Comparison of ENCODE assay signal across 18 cellular contexts in the genomic region with DNA sequence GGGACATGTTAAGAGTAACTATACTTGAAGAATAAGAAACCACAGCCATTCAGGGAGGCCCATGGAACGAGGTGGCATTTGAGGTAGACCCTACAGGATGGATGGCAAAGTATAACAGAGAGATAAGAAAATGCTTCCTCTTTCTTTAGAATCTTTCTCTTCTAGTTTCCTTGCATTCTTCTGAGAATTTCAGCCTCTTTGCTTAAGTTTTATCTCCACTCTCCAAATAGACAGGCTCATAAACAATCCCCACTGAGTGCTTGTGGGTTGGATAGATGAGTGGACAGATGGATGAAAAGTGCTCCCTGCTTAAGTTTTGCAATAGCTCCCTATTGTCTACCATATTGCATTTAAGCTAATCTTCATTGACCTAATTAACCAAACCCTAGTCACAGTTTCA.
DNase-seq lines count a peak whose midpoint lies in the region; ATAC-seq, FAIRE-seq and TF ChIP-seq lines count a peak whose summit lies in the region.
"Had no signal": no experiment of that assay in that cellular context is flagged by ENCODE, and none has a peak within 500 bp of the region (broad histone marks: within the 10 kb centered on the region; RNA-seq: fewer than 3 reads in every experiment).

No MANE protein-coding gene starts in this region.

- FAIRE-seq in K562 (lab: Jason Lieb, UNC), result peak; percentile 82
- FAIRE-seq: H1 had no signal

- H3K79me2 ChIP-seq in K562 (ENCODE audit: control insufficient read depth, insufficient read depth, low read length), result no peaks in the 10 kb centered on the region
- H3K79me2 ChIP-seq in PC-9 (ENCODE audit: low read depth), result no peaks in the 10 kb centered on the region

- H4K20me1 ChIP-seq in K562 (replicated peaks; ENCODE audit: control insufficient read depth, insufficient read depth, low read length), result no peaks in the 10 kb centered on the region
- no peaks in the 10 kb centered on the region for H4K20me1 ChIP-seq in PC-9 (ENCODE audit: insufficient read depth)

- H3K27ac ChIP-seq in K562 (ENCODE audit: extremely low read depth, low read depth, low read length) (peak overlapping the region; percentile 56), PC-9 (no peak overlapping the region), breast epithelium (no peak overlapping the region)
- H3K27ac ChIP-seq: A549 had no signal

- peak; percentile 8 to 28; a peak in 1 of 4 replicates for TF ChIP-seq RAD21 in K562 (CRISPR knock-in tag; conservative IDR thresholded peaks at IDR 0.05 in 1 of 2, IDR thresholded peaks at IDR 0.05 in 1 of 2)

- POLR2A ChIA-PET in K562 (lab: Yijun Ruan, JAX) (interaction anchor here (1.9 kb wide), 1 partner anchor 11 kb away, joined by 4 read pairs; no protein-coding TSS in a partner anchor), PC-9 (lab: Charles Lee; ENCODE audit: unreplicated experiment) (no interaction called here)

- no TSS peak for BruUV-seq in K562 (replicated peaks; lab: Mats Ljungman, UMichigan)
- no TSS peak for BruUV-seq in PC-9 (replicated peaks; lab: Mats Ljungman, UMichigan)

- CTCF ChIA-PET in K562 (lab: Yijun Ruan, JAX; ENCODE audit: low intra/inter-chr PET ratio) (no interaction called here), PC-9 (lab: Charles Lee) (no interaction called here)

- H3K4me2 ChIP-seq in K562 (ENCODE audit: insufficient read depth, low read length), result peak overlapping the region; percentile 61; the same call in 1 of the 2 replicates
- no peak overlapping the region for H3K4me2 ChIP-seq in PC-9
- H3K4me2 ChIP-seq: A549 had no signal

- intact Hi-C loops in K562 (cut with micrococcal nuclease) (loop anchor here (1.0 kb wide), 1 partner anchor 104 kb away; a partner anchor contains a TSS), PC-9 (cut with micrococcal nuclease; ENCODE audit: unreplicated experiment) (no loop called here), breast epithelium (cut with DNase I; ENCODE audit: low total_unique reads) (loop anchor here (10.0 kb wide), 1 partner anchor 63 kb away; no protein-coding TSS in a partner anchor)

- TF ChIP-seq CTCF in K562 (IDR thresholded peaks at IDR 0.05 in 2 of 3, conservative IDR thresholded peaks at IDR 0.05 in 1 of 3; ENCODE audit: insufficient read depth in 2 of 3, low read depth in 1 of 3, low read length in 3 of 3) (no peak), PC-9 (conservative IDR thresholded peaks at IDR 0.05) (no peak), breast epithelium (IDR thresholded peaks at IDR 0.05) (no peak)

- peak overlapping the region; percentile 42; the same call in 1 of the 2 replicates for H2AFZ ChIP-seq in K562 (ENCODE audit: low read depth, low read length)
- H2AFZ ChIP-seq in PC-9, result no peak overlapping the region

- peak; percentile 92 for TF ChIP-seq EP300 in K562 (IDR thresholded peaks at IDR 0.05; ENCODE audit: low read length)

- peaks cover 27 to 61% of the 10 kb centered on the region in 2 experiments for H3K4me1 ChIP-seq in K562 (replicated peaks in 1 of 2; ENCODE audit: control insufficient read depth in 2 of 2, insufficient read depth in 2 of 2, low read length in 2 of 2)
- H3K4me1 ChIP-seq in PC-9 (replicated peaks; ENCODE audit: insufficient read depth), result no peaks in the 10 kb centered on the region
- no peaks in the 10 kb centered on the region for H3K4me1 ChIP-seq in breast epithelium
- H3K4me1 ChIP-seq: A549 had no signal

- H3K4me3 ChIP-seq in K562, result no peak overlapping the region
- H3K4me3 ChIP-seq in PC-9, result no peak overlapping the region
- H3K4me3 ChIP-seq in breast epithelium, result no peak overlapping the region
- H3K4me3 ChIP-seq: A549 had no signal

- H3K27me3 ChIP-seq in K562 (ENCODE audit: control insufficient read depth in 2 of 2, insufficient read depth in 2 of 2, low read length in 2 of 2), result no peaks in the 10 kb centered on the region
- H3K27me3 ChIP-seq in PC-9 (ENCODE audit: insufficient read depth, low read depth), result peaks cover 20% of the 10 kb centered on the region; the same call in 1 of the 2 replicates
- H3K27me3 ChIP-seq in breast epithelium, result no peaks in the 10 kb centered on the region

- no peaks in the 10 kb centered on the region for H3K9me1 ChIP-seq in K562 (ENCODE audit: control insufficient read depth, insufficient read depth, low read length)

- H3K9me3 ChIP-seq in K562 (replicated peaks; ENCODE audit: control insufficient read depth, insufficient read depth, low read depth, low read length) (peaks cover 4% of the 10 kb centered on the region; the same call in 1 of the 2 replicates), PC-9 (ENCODE audit: insufficient read depth, low read depth) (0 out of 2 replicates have a peak, but pooled peaks cover 4% of the 10 kb centered on the region), breast epithelium (peaks cover 0 to 12% of the 10 kb centered on the region in 2 donors)

- 0% methylated on average over 1 of the region's 1 CpG for WGBS in K562 (ENCODE audit: insufficient coverage, low coverage, missing lambda C conversion rate)

- peak; percentile 60 for ATAC-seq in K562
- no peak for ATAC-seq in GM21515 (IDR thresholded peaks at IDR 0.05; ENCODE audit: unreplicated experiment)

- in situ Hi-C loops in K562 (cut with MboI), result no loop called here

- H3K9me2 ChIP-seq in PC-9 (ENCODE audit: insufficient read depth), result no peaks in the 10 kb centered on the region

- H3F3A ChIP-seq in PC-9 (ENCODE audit: insufficient read depth, low read depth), result no peaks in the 10 kb centered on the region

- H3K9ac ChIP-seq in K562 (ENCODE audit: insufficient read depth in 1 of 2, low read depth in 2 of 2, low read length in 2 of 2), result no peak overlapping the region

- DNase-seq in GDM1 (lab: John Stamatoyannopoulos, UW) (peak; percentile 91), Kasumi-1 (lab: John Stamatoyannopoulos, UW) (peak; percentile 52 to 57), OCI-M1 (lab: John Stamatoyannopoulos, UW) (peak; percentile 98), K562 (ENCODE audit: extremely low read depth in 1 of 4, low spot score in 3 of 4) (peak in 2 of 4 experiments; percentile 56 to 78), NCI-H128 (lab: John Stamatoyannopoulos, UW; ENCODE audit: unreplicated experiment) (no peak), PC-9 (no peak), breast epithelium (ENCODE audit: low spot score in 2 of 2) (no peak)
- DNase-seq: Calu3; CD4-positive, alpha-beta T cell; EL; NCI-H1048; NCI-H1436 treated with DMSO at 0.1 percent for 48 hours; NCI-H2029 treated with DMSO at 0.1 percent for 48 hours; NCI-H2171; SIG-M5 had no signal

- H3K36me3 ChIP-seq in K562 (ENCODE audit: control insufficient read depth, insufficient read depth, low read length), result no peaks in the 10 kb centered on the region
- no peaks in the 10 kb centered on the region for H3K36me3 ChIP-seq in PC-9 (ENCODE audit: low read depth)
- no peaks in the 10 kb centered on the region for H3K36me3 ChIP-seq in breast epithelium

- TF ChIP-seq POLR2A in K562 (conservative IDR thresholded peaks at IDR 0.05) (no peak), breast epithelium (IDR thresholded peaks at IDR 0.05) (no peak)

TF ChIP-seq in K562, 482 proteins besides CTCF, POLR2A, EP300 and RAD21 (continues in another document):
- TF ChIP-seq ZNF184 (CRISPR knock-in tag; IDR thresholded peaks at IDR 0.05), result no peak
- TF ChIP-seq MYNN (IDR thresholded peaks at IDR 0.05), result peak; percentile 33; the same call in 1 of the 2 replicates
- no peak for TF ChIP-seq MYNN (CRISPR knock-in tag; IDR thresholded peaks at IDR 0.05)
- peak; percentile 50; the same call in 1 of the 2 replicates for TF ChIP-seq ATF7 (IDR thresholded peaks at IDR 0.05)
- TF ChIP-seq STAT5A (IDR thresholded peaks at IDR 0.05; ENCODE audit: borderline replicate concordance, low read length), result peak; percentile 86
- no peak for TF ChIP-seq SRF (CRISPR knock-in tag; IDR thresholded peaks at IDR 0.05)
- peak; percentile 34; the same call in 1 of the 2 replicates for TF ChIP-seq NFE2 (IDR thresholded peaks at IDR 0.05; ENCODE audit: low read depth)
- no peak for TF ChIP-seq ZNF445 (CRISPR knock-in tag; IDR thresholded peaks at IDR 0.05; ENCODE audit: low read depth)
- TF ChIP-seq ZNF77 (CRISPR knock-in tag; IDR thresholded peaks at IDR 0.05), result no peak
- peak; percentile 54; the same call in 1 of the 2 replicates for TF ChIP-seq ESRRA (IDR thresholded peaks at IDR 0.05; ENCODE audit: borderline replicate concordance, low read depth)
- TF ChIP-seq, protein P1, sequence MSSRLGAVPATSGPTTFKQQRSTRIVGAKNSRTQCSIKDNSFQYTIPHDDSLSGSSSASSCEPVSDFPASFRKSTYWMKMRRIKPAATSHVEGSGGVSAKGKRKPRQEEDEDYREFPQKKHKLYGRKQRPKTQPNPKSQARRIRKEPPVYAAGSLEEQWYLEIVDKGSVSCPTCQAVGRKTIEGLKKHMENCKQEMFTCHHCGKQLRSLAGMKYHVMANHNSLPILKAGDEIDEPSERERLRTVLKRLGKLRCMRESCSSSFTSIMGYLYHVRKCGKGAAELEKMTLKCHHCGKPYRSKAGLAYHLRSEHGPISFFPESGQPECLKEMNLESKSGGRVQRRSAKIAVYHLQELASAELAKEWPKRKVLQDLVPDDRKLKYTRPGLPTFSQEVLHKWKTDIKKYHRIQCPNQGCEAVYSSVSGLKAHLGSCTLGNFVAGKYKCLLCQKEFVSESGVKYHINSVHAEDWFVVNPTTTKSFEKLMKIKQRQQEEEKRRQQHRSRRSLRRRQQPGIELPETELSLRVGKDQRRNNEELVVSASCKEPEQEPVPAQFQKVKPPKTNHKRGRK (tag; IDR thresholded peaks at IDR 0.05), result no peak
- peak in 1 of 2 experiments; percentile 79; a peak in 2 of 4 replicates for TF ChIP-seq HDAC1 (IDR thresholded peaks at IDR 0.05)
- TF ChIP-seq, protein P2, sequence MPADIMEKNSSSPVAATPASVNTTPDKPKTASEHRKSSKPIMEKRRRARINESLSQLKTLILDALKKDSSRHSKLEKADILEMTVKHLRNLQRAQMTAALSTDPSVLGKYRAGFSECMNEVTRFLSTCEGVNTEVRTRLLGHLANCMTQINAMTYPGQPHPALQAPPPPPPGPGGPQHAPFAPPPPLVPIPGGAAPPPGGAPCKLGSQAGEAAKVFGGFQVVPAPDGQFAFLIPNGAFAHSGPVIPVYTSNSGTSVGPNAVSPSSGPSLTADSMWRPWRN (IDR thresholded peaks at IDR 0.05; ENCODE audit: low read depth), result peak; percentile 88
- TF ChIP-seq LEF1 (IDR thresholded peaks at IDR 0.05), result 0 out of 2 replicates have a peak, but pooled peaks have one; percentile 55
- TF ChIP-seq JUND (IDR thresholded peaks at IDR 0.05; ENCODE audit: borderline replicate concordance, low read depth, low read length), result peak; percentile 52; the same call in 1 of the 2 replicates
- no peak; the same call in 2 of the 3 replicates for TF ChIP-seq JUND (tag; IDR thresholded peaks at IDR 0.05; ENCODE audit: borderline replicate concordance, low read depth, low read length)

Comparison
In these comparisons a context has a peak if more than half of its experiments do, and no peak if none do; other contexts are left out.
1. DNase-seq: peak in GDM1 (single experiment), Kasumi-1 (2 of 2) and OCI-M1 (single experiment); none in NCI-H128 (single experiment), PC-9 (0 of 2) and breast epithelium (0 of 2).